In genomic region chr1:35568975-35569395, GRCh38 we compare ENCODE assay signal across 8 cellular contexts. TPM values are rescaled to one million over a fixed set of nuclear protein-coding genes. Genes with fewer than 3 reads are reported as not detected.
DNase-seq lines count a peak whose midpoint lies in the region; ATAC-seq, FAIRE-seq and TF ChIP-seq lines count a peak whose summit lies in the region.

No MANE protein-coding gene starts in this region.

- H3K27ac Mint-ChIP-seq in brain: no peak overlapping the region

- TF ChIP-seq CTCF in brain (conservative IDR thresholded peaks at IDR 0.05) (peak; percentile 86 to 93), spleen (IDR thresholded peaks at IDR 0.05 in 8 of 11, conservative IDR thresholded peaks at IDR 0.05 in 3 of 11) (peak; percentile 84 to 96 (median 89))

- TF ChIP-seq POLR2A in spleen (IDR thresholded peaks at IDR 0.05): no peak

- peaks cover 0 to 25% (median 17%) of the 10 kb centered on the region in 7 donors for H3K27me3 ChIP-seq in spleen (replicated peaks in 1 of 7)

- peaks cover 44% of the 10 kb centered on the region for H3K27me3 Mint-ChIP-seq in brain

- H3K9me3 ChIP-seq in spleen: no peaks in the 10 kb centered on the region

- H3K4me1 Mint-ChIP-seq in brain: peaks cover 46% of the 10 kb centered on the region

- H3K36me3 Mint-ChIP-seq in brain: peaks cover 10% of the 10 kb centered on the region

- peak; percentile 38 to 53 for DNase-seq in SHP77 (lab: John Stamatoyannopoulos, UW)
- DNase-seq in SHP77 treated with DMSO at 0.1 percent for 48 hours (lab: John Stamatoyannopoulos, UW): no peak
- DNase-seq in NCI-H2029 treated with DMSO at 0.1 percent for 48 hours (lab: John Stamatoyannopoulos, UW): peak; percentile 29
- DNase-seq in iPS-NIHi11 (ENCODE audit: low spot score): peak; percentile 82
- DNase-seq in spleen: peak; percentile 85

- no peak for ATAC-seq in HG03108 (IDR thresholded peaks at IDR 0.05; ENCODE audit: unreplicated experiment)

- no peaks in the 10 kb centered on the region for H3K9me3 Mint-ChIP-seq in brain

- no peak overlapping the region for H3K4me3 ChIP-seq in spleen

- peak; percentile 77 for FAIRE-seq in TTC549 (lab: Jason Lieb, UNC)

- no peak overlapping the region for H3K27ac ChIP-seq in spleen

- intact Hi-C loops in spleen (cut with DNase I; ENCODE audit: low total_unique reads): loop anchor here (5.0 kb wide), 1 partner anchor 203 kb away; no protein-coding TSS in a partner anchor

- peak overlapping the region in 1 of 5 experiments; percentile 1 for H3K4me3 Mint-ChIP-seq in brain

- H3K36me3 ChIP-seq in spleen: peaks cover 0 to 31% (median 4%) of the 10 kb centered on the region in 6 donors

- H3K4me1 ChIP-seq in spleen: peaks cover 3 to 34% (median 12%) of the 10 kb centered on the region in 6 donors

- 24 to 29% (median 28%) methylated on average over 4 of the region's 4 CpGs for WGBS in spleen, 5 donors

RNA-seq across cellular contexts. Expression of gene TFAP2E, which starts 4.1 kb away (rescaled TPM):
- polyA plus RNA-seq in brain (ENCODE audit: insufficient read depth, low read depth, low replicate concordance) (0.32 TPM), spleen (1 to 10 TPM; 1.6 to 4.4 (median 3.4) TPM)
- total RNA-seq in spleen: 1 to 10 TPM in 4 of 7 donors, under 1 TPM in 1, not detected in 2; 0.60 to 2.9 (median 1.7) TPM

RNA-seq across cellular contexts. Expression of gene NCDN, which starts 11.4 kb away (rescaled TPM):
- polyA plus RNA-seq in brain (ENCODE audit: insufficient read depth, low read depth, low replicate concordance): 152 TPM
- total RNA-seq in spleen: 10 to 100 TPM; 13.5 to 19.1 (median 17.4) TPM
- polyA plus RNA-seq in spleen: 1 to 10 TPM; 4.2 to 9.3 (median 5.0) TPM

RNA-seq across cellular contexts. Expression of gene KIAA0319L, which starts 11.8 kb away (rescaled TPM):
- polyA plus RNA-seq in brain (ENCODE audit: insufficient read depth, low read depth, low replicate concordance) (42.9 TPM), spleen (10 to 100 TPM; 10.5 to 18.5 (median 14.9) TPM)
- total RNA-seq in spleen: 100 to 1,000 TPM in 1 of 7 donors, 10 to 100 TPM in 6; 52.2 to 103 (median 68.9) TPM

Comparison
In these comparisons a context has a peak if more than half of its experiments do, and no peak if none do; other contexts are left out.
1. RNA of gene NCDN, which starts 11.4 kb away (polyA plus RNA-seq): 152 TPM in brain (single experiment); 4.2 to 9.3 TPM in spleen; every median in the first group is over 10 times any median in the second.